36 cellular contexts compared by ENCODE assay signal in genomic region chr10:112675560-112676083, GRCh38.
A peak's percentile ranks its signal among the peaks of the same experiment; 100 is the strongest.
DNase-seq lines count a peak whose midpoint lies in the region; ATAC-seq, FAIRE-seq and TF ChIP-seq lines count a peak whose summit lies in the region.
"Had no signal": no experiment of that assay in that cellular context is flagged by ENCODE, and none has a peak within 500 bp of the region (broad histone marks: within the 10 kb centered on the region; RNA-seq: fewer than 3 reads in every experiment).

No MANE protein-coding gene starts in this region.

- no peak overlapping the region for H3K4me3 Mint-ChIP-seq in H9
- H3K4me3 Mint-ChIP-seq: B cell; CD14-positive monocyte; CD4-positive, alpha-beta memory T cell; CD4-positive, alpha-beta T cell; CD4-positive, CD25-positive, alpha-beta regulatory T cell; CD8-positive, alpha-beta memory T cell; CD8-positive, alpha-beta T cell had no signal

- no peaks in the 10 kb centered on the region for H3K36me3 Mint-ChIP-seq in H9 (ENCODE audit: insufficient read depth in 1 of 3, low read depth in 3 of 3)

- H3K9me1 ChIP-seq in K562 (ENCODE audit: control insufficient read depth, insufficient read depth, low read length) = no peaks in the 10 kb centered on the region

- no peak overlapping the region for H3T11ph ChIP-seq in H9 (ENCODE audit: low read length)

- H2BK5ac ChIP-seq in H9 (ENCODE audit: insufficient read length, low read length) = no peak overlapping the region

- H3K4me1 Mint-ChIP-seq in H9 = peaks cover 36% of the 10 kb centered on the region in 2 experiments
- H3K4me1 Mint-ChIP-seq: B cell; CD14-positive monocyte; CD4-positive, alpha-beta memory T cell; CD8-positive, alpha-beta memory T cell had no signal

- H3K23ac ChIP-seq in H9 (ENCODE audit: insufficient read length, low read depth, low read length) = no peak overlapping the region

- H3K9me3 Mint-ChIP-seq in H9 = no peaks in the 10 kb centered on the region
- H3K9me3 Mint-ChIP-seq: CD14-positive monocyte; CD4-positive, alpha-beta memory T cell; CD4-positive, alpha-beta T cell; CD4-positive, CD25-positive, alpha-beta regulatory T cell; CD8-positive, alpha-beta memory T cell; CD8-positive, alpha-beta T cell had no signal

- no peak overlapping the region for H2AFZ ChIP-seq in DND-41 (ENCODE audit: low read depth, low read length)
- no peak overlapping the region for H2AFZ ChIP-seq in H9 (ENCODE audit: low read length)
- H2AFZ ChIP-seq in K562 (ENCODE audit: low read depth, low read length) = no peak overlapping the region

- no peak overlapping the region for H4K8ac ChIP-seq in H9 (replicated peaks; ENCODE audit: insufficient read length, low read depth, low read length)

- H3K4ac ChIP-seq in H9 (ENCODE audit: low read depth, low read length) = no peak overlapping the region

- H2BK15ac ChIP-seq in H9 (ENCODE audit: low read depth, low read length) = peak overlapping the region; percentile 54; the same call in 1 of the 2 replicates

- no peak for FAIRE-seq in K562 (lab: Jason Lieb, UNC)
- FAIRE-seq: A204.1, A549, D721Med had no signal

- no peaks in the 10 kb centered on the region for H3K27me3 ChIP-seq in DND-41 (ENCODE audit: insufficient read depth, low read length, poor library complexity)
- H3K27me3 ChIP-seq in H9 (ENCODE audit: insufficient read depth, low read length) = no peaks in the 10 kb centered on the region
- H3K27me3 ChIP-seq in K562 (ENCODE audit: control insufficient read depth in 2 of 2, insufficient read depth in 2 of 2, low read length in 2 of 2) = no peaks in the 10 kb centered on the region
- H3K27me3 ChIP-seq: BE2C; BLaER1; BLaER1 treated with 17β-estradiol and CSF1 and Interleukin-3, amounts not matched to agents 10 nM and 100 nM had no signal

- TF ChIP-seq POLR2A in K562 (conservative IDR thresholded peaks at IDR 0.05) = no peak
- no peak for TF ChIP-seq POLR2A in erythroblast (IDR thresholded peaks at IDR 0.05; ENCODE audit: low read length)

- peaks cover 5% of the 10 kb centered on the region; the same call in 1 of the 2 replicates for H3K36me3 ChIP-seq in DND-41 (ENCODE audit: insufficient read depth, low read length)
- H3K36me3 ChIP-seq in K562 (ENCODE audit: control insufficient read depth, insufficient read depth, low read length) = no peaks in the 10 kb centered on the region
- H3K36me3 ChIP-seq: BE2C had no signal

- H3K23me2 ChIP-seq in H9 (ENCODE audit: insufficient read length, low read depth, low read length, poor library complexity, severe bottlenecking) = no peaks in the 10 kb centered on the region

- H3K27ac Mint-ChIP-seq in H9 = no peak overlapping the region; a peak in 1 of 7 replicates
- H3K27ac Mint-ChIP-seq: B cell; CD14-positive monocyte; CD4-positive, alpha-beta memory T cell; CD4-positive, alpha-beta T cell; CD4-positive, CD25-positive, alpha-beta regulatory T cell; CD8-positive, alpha-beta memory T cell; CD8-positive, alpha-beta T cell had no signal

- H3K56ac ChIP-seq in H9 (ENCODE audit: insufficient read length, low read depth, low read length) = no peak overlapping the region

- H4K5ac ChIP-seq in H9 (ENCODE audit: insufficient read length, low read depth, low read length) = no peak overlapping the region

- no peak for TF ChIP-seq EP300 in K562 (IDR thresholded peaks at IDR 0.05; ENCODE audit: low read length)

- no peak overlapping the region for H2AK5ac ChIP-seq in H9 (ENCODE audit: insufficient read length, low read length)

- H3K4me2 ChIP-seq in DND-41 (ENCODE audit: insufficient read depth, low read length) = no peak overlapping the region
- H3K4me2 ChIP-seq in H9 (ENCODE audit: insufficient read depth, insufficient read length, low read length) = no peak overlapping the region
- no peak overlapping the region for H3K4me2 ChIP-seq in K562 (ENCODE audit: insufficient read depth, low read length)
- H3K4me2 ChIP-seq: A549; BLaER1; BLaER1 treated with 17β-estradiol and CSF1 and Interleukin-3, amounts not matched to agents 10 nM and 100 nM had no signal

- POLR2A ChIA-PET in K562 (lab: Yijun Ruan, JAX) = no interaction called here

- H3K79me1 ChIP-seq in H9 (ENCODE audit: insufficient read depth, low read depth, low read length, poor library complexity, severe bottlenecking) = no peaks in the 10 kb centered on the region

- no peak overlapping the region for H2BK12ac ChIP-seq in H9 (ENCODE audit: insufficient read length, low read depth, low read length)

- no peak overlapping the region for H2BK120ac ChIP-seq in H9 (ENCODE audit: low read depth, low read length, poor library complexity, severe bottlenecking)

- TF ChIP-seq CTCF in DND-41 (IDR thresholded peaks at IDR 0.05; ENCODE audit: borderline replicate concordance, extremely low read depth, low read length, poor library complexity, severe bottlenecking) (no peak), H9 (conservative IDR thresholded peaks at IDR 0.05) (no peak), K562 (IDR thresholded peaks at IDR 0.05 in 2 of 3, conservative IDR thresholded peaks at IDR 0.05 in 1 of 3; ENCODE audit: insufficient read depth in 2 of 3, low read depth in 1 of 3, low read length in 3 of 3) (no peak)

- intact Hi-C loops in K562 (cut with micrococcal nuclease) = no loop called here

- no TSS peak for BruUV-seq in K562 (replicated peaks; lab: Mats Ljungman, UMichigan)

- TF ChIP-seq RAD21 in K562 (CRISPR knock-in tag; conservative IDR thresholded peaks at IDR 0.05 in 1 of 2, IDR thresholded peaks at IDR 0.05 in 1 of 2) = no peak

- CTCF ChIA-PET in K562 (lab: Yijun Ruan, JAX; ENCODE audit: low intra/inter-chr PET ratio) = no interaction called here

- H2BK20ac ChIP-seq in H9 (ENCODE audit: low read depth, low read length, poor library complexity, severe bottlenecking) = no peak overlapping the region

- DNase-seq in DND-41 (no peak), H9 (no peak), K562 (ENCODE audit: extremely low read depth in 1 of 4, low spot score in 3 of 4) (peak in 3 of 4 experiments; percentile 7 to 19 (median 14)), erythroblast (lab: John Stamatoyannopoulos, UW) (peak; percentile 60 to 81), RPMI8226 (no peak)
- DNase-seq in activated naive CD4-positive, alpha-beta T cell (lab: John Stamatoyannopoulos, UW) = no peak
- DNase-seq: 8988T; ACHN; AML-193; BE2C; C1 segment of cervical spinal cord; Caco-2; Calu3; CD4-positive, alpha-beta memory T cell; CD4-positive, alpha-beta T cell; CD4-positive, CD25-positive, alpha-beta regulatory T cell; CD8-positive, alpha-beta memory T cell; CD8-positive, alpha-beta T cell; COR-L47; DMS 273 treated with DMSO at 0.1 percent for 48 hours; DMS153; DMS53; DMS79; DMS79 treated with DMSO at 0.1 percent for 48 hours; EL had no signal

- H4K20me1 ChIP-seq in DND-41 (ENCODE audit: insufficient read depth, low read length) (no peaks in the 10 kb centered on the region), H9 (ENCODE audit: control insufficient read depth, insufficient read depth, insufficient read length) (no peaks in the 10 kb centered on the region), K562 (replicated peaks; ENCODE audit: control insufficient read depth, insufficient read depth, low read length) (no peaks in the 10 kb centered on the region)
- H4K20me1 ChIP-seq: BLaER1; BLaER1 treated with 17β-estradiol and CSF1 and Interleukin-3, amounts not matched to agents 10 nM and 100 nM had no signal

- no peak overlapping the region for H3K9ac ChIP-seq in DND-41 (ENCODE audit: low read depth, low read length)
- no peak overlapping the region for H3K9ac ChIP-seq in H9 (ENCODE audit: extremely low read depth, insufficient read length, low read length)
- no peak overlapping the region for H3K9ac ChIP-seq in K562 (ENCODE audit: insufficient read depth in 1 of 2, low read depth in 2 of 2, low read length in 2 of 2)
- H3K9ac ChIP-seq: BLaER1; BLaER1 treated with 17β-estradiol and CSF1 and Interleukin-3, amounts not matched to agents 10 nM and 100 nM had no signal

- H3K4me1 ChIP-seq in DND-41 (ENCODE audit: insufficient read depth, low read length) (peaks cover 37% of the 10 kb centered on the region), H9 (ENCODE audit: insufficient read depth, low read length) (peaks cover 14% of the 10 kb centered on the region; the same call in 1 of the 2 replicates), K562 (replicated peaks in 1 of 2; ENCODE audit: control insufficient read depth in 2 of 2, insufficient read depth in 2 of 2, low read length in 2 of 2) (peaks cover 0 to 22% of the 10 kb centered on the region in 2 experiments; a peak in 3 of 5 replicates)

- H3K4me3 ChIP-seq in DND-41 (ENCODE audit: low read depth in 1 of 2, low read length in 2 of 2) = no peak overlapping the region
- no peak overlapping the region for H3K4me3 ChIP-seq in K562
- H3K4me3 ChIP-seq: A549; BLaER1; BLaER1 treated with 17β-estradiol and CSF1 and Interleukin-3, amounts not matched to agents 10 nM and 100 nM had no signal

- ATAC-seq in DND-41 (ENCODE audit: insufficient read depth, low read depth) (no peak), K562 (peak; percentile 41; the same call in 1 of the 3 replicates), HG03108 (IDR thresholded peaks at IDR 0.05; ENCODE audit: unreplicated experiment) (no peak), HG03442 (IDR thresholded peaks at IDR 0.05; ENCODE audit: unreplicated experiment) (no peak)
- ATAC-seq: A549; CD8-positive, alpha-beta T cell had no signal

- H4K91ac ChIP-seq in H9 (ENCODE audit: insufficient read length, low read depth, low read length) = no peak overlapping the region

- H3K18ac ChIP-seq in H9 (ENCODE audit: insufficient read length, low read depth, low read length) = no peak overlapping the region

- H3K27ac ChIP-seq in DND-41 (ENCODE audit: low read length) (0 out of 2 replicates have a peak overlapping the region, but pooled peaks have one; percentile 19), H9 (ENCODE audit: insufficient read length, low read depth, low read length) (no peak overlapping the region), K562 (ENCODE audit: extremely low read depth, low read depth, low read length) (no peak overlapping the region)
- H3K27ac ChIP-seq: 22Rv1; A549; BLaER1; BLaER1 treated with 17β-estradiol and CSF1 and Interleukin-3, amounts not matched to agents 10 nM and 100 nM; C4-2B had no signal

- no CpG with 5 or more reads among the region's 10 CpGs for WGBS in H9 (ENCODE audit: extremely low coverage, insufficient read length, low lambda C conversion rate)
- WGBS in K562 (ENCODE audit: insufficient coverage, low coverage, missing lambda C conversion rate) = 35% methylated on average over 10 of the region's 10 CpGs

- H3K9me3 ChIP-seq in DND-41 (ENCODE audit: insufficient read depth, low read length, severe bottlenecking) = no peaks in the 10 kb centered on the region
- no peaks in the 10 kb centered on the region for H3K9me3 ChIP-seq in H9 (ENCODE audit: control insufficient read depth, low read depth, low read length)
- H3K9me3 ChIP-seq in K562 (replicated peaks; ENCODE audit: control insufficient read depth, insufficient read depth, low read depth, low read length) = no peaks in the 10 kb centered on the region
- H3K9me3 ChIP-seq: A549; BE2C; BLaER1; BLaER1 treated with 17β-estradiol and CSF1 and Interleukin-3, amounts not matched to agents 10 nM and 100 nM; Caco-2 had no signal

- no peaks in the 10 kb centered on the region for H3K27me3 Mint-ChIP-seq in H9 (ENCODE audit: low read depth)
- H3K27me3 Mint-ChIP-seq: B cell; CD4-positive, alpha-beta memory T cell; CD4-positive, alpha-beta T cell; CD4-positive, CD25-positive, alpha-beta regulatory T cell; CD8-positive, alpha-beta memory T cell had no signal

- in situ Hi-C loops in K562 (cut with MboI) = no loop called here

- H3K14ac ChIP-seq in H9 (ENCODE audit: insufficient read depth, low read length) = no peak overlapping the region; the same call in 1 of the 2 replicates

- no peaks in the 10 kb centered on the region for H3K79me2 ChIP-seq in DND-41 (ENCODE audit: insufficient read depth, low read length)
- H3K79me2 ChIP-seq in H9 (ENCODE audit: insufficient read depth, low read length) = no peaks in the 10 kb centered on the region
- no peaks in the 10 kb centered on the region for H3K79me2 ChIP-seq in K562 (ENCODE audit: control insufficient read depth, insufficient read depth, low read length)

Comparison
In these comparisons a context has a peak if more than half of its experiments do, and no peak if none do; other contexts are left out.
1. DNase-seq: peak in K562 (3 of 4) and erythroblast (2 of 2); none in DND-41 (single experiment), H9 (single experiment), RPMI8226 (single experiment) and activated naive CD4-positive, alpha-beta T cell (0 of 4).